In genomic region chr15:62878070-62878469, GRCh38 we compare ENCODE assay signal across 16 cellular contexts.
"Had no signal": no experiment of that assay in that cellular context is flagged by ENCODE, and none has a peak within 500 bp of the region (broad histone marks: within the 10 kb centered on the region; RNA-seq: fewer than 3 reads in every experiment).

No MANE protein-coding gene starts in this region.

- H3K4me3 Mint-ChIP-seq: activated CD4-positive, alpha-beta memory T cell treated with anti-CD3 and anti-CD28 coated beads, Interleukin-2, amount 10 ng/mL, durations not matched to agents 7 days and 5 days; activated CD8-positive, alpha-beta memory T cell treated with anti-CD3 and anti-CD28 coated beads, Interleukin-2, amount 10 ng/mL, durations not matched to agents 7 days and 5 days; activated naive CD8-positive, alpha-beta T cell; dendritic cell treated with granulocyte-macrophage colony-stimulating factor and Interleukin-4, amounts not matched to agents 40 ng/mL and 50 ng/mL, for 4 days; memory B cell; naive thymus-derived CD4-positive, alpha-beta T cell; stimulated activated naive B cell treated with anti-CD40 and anti-IgM and Interleukin-4, amounts not matched to agents 10 μg/mL and 1 μg/mL and 100 μg/mL, for 72 hours had no signal

- H3K4me3 ChIP-seq: esophagus squamous epithelium, mucosa of descending colon, pancreas, thyroid gland had no signal

- DNase-seq: activated CD4-positive, alpha-beta memory T cell treated with anti-CD3 and anti-CD28 coated beads, Interleukin-2, amount 10 ng/mL, durations not matched to agents 7 days and 5 days; activated CD4-positive, alpha-beta T cell treated with anti-CD3 and anti-CD28 coated beads for 48 hours; activated CD4-positive, CD25-positive, alpha-beta regulatory T cell; activated CD8-positive, alpha-beta memory T cell treated with anti-CD3 and anti-CD28 coated beads, Interleukin-2, amount 10 ng/mL, durations not matched to agents 7 days and 5 days; effector CD8-positive, alpha-beta T cell; esophagus squamous epithelium; left colon; mucosa of descending colon; naive thymus-derived CD4-positive, alpha-beta T cell; stimulated activated naive B cell treated with anti-CD40 and anti-IgM and Interleukin-4, amounts not matched to agents 10 μg/mL and 1 μg/mL and 100 μg/mL, for 72 hours; T1000; thyroid gland had no signal

- H3K27ac ChIP-seq: thyroid gland had no signal

- H3K36me3 Mint-ChIP-seq: activated CD8-positive, alpha-beta memory T cell treated with anti-CD3 and anti-CD28 coated beads, Interleukin-2, amount 10 ng/mL, durations not matched to agents 7 days and 5 days; activated naive CD8-positive, alpha-beta T cell; memory B cell; naive thymus-derived CD4-positive, alpha-beta T cell; stimulated activated naive B cell treated with anti-CD40 and anti-IgM and Interleukin-4, amounts not matched to agents 10 μg/mL and 1 μg/mL and 100 μg/mL, for 72 hours had no signal

- H3K4me1 ChIP-seq: thyroid gland had no signal

- H3K9me3 ChIP-seq: esophagus squamous epithelium, mucosa of descending colon, pancreas, thyroid gland had no signal

- H3K27ac Mint-ChIP-seq: activated CD4-positive, alpha-beta memory T cell treated with anti-CD3 and anti-CD28 coated beads, Interleukin-2, amount 10 ng/mL, durations not matched to agents 7 days and 5 days; activated CD8-positive, alpha-beta memory T cell treated with anti-CD3 and anti-CD28 coated beads, Interleukin-2, amount 10 ng/mL, durations not matched to agents 7 days and 5 days; activated naive CD8-positive, alpha-beta T cell; dendritic cell treated with granulocyte-macrophage colony-stimulating factor and Interleukin-4, amounts not matched to agents 40 ng/mL and 50 ng/mL, for 4 days; memory B cell; naive thymus-derived CD4-positive, alpha-beta T cell; stimulated activated naive B cell treated with anti-CD40 and anti-IgM and Interleukin-4, amounts not matched to agents 10 μg/mL and 1 μg/mL and 100 μg/mL, for 72 hours had no signal

- H3K27me3 ChIP-seq: pancreas, thyroid gland had no signal

- H3K9me3 Mint-ChIP-seq: activated CD4-positive, alpha-beta memory T cell treated with anti-CD3 and anti-CD28 coated beads, Interleukin-2, amount 10 ng/mL, durations not matched to agents 7 days and 5 days; dendritic cell treated with granulocyte-macrophage colony-stimulating factor and Interleukin-4, amounts not matched to agents 40 ng/mL and 50 ng/mL, for 4 days; memory B cell; naive thymus-derived CD4-positive, alpha-beta T cell had no signal

- H3K36me3 ChIP-seq: esophagus squamous epithelium, pancreas, thyroid gland had no signal
